9 cellular contexts compared by ENCODE assay signal in genomic region chr14:95196268-95196667, GRCh38. TPM values are rescaled to one million over a fixed set of nuclear protein-coding genes. Genes with fewer than 3 reads are reported as not detected.
DNase-seq lines count a peak whose midpoint lies in the region; ATAC-seq and TF ChIP-seq lines count a peak whose summit lies in the region.
"Had no signal": no experiment of that assay in that cellular context is flagged by ENCODE, and none has a peak within 500 bp of the region (broad histone marks: within the 10 kb centered on the region; RNA-seq: fewer than 3 reads in every experiment).

No MANE protein-coding gene starts in this region.

- no peaks in the 10 kb centered on the region for H3K36me3 Mint-ChIP-seq in neural crest cell (ENCODE audit: low read depth)

- no peaks in the 10 kb centered on the region for H3K27me3 ChIP-seq in adrenal gland
- H3K27me3 ChIP-seq in sigmoid colon = no peaks in the 10 kb centered on the region

- no peaks in the 10 kb centered on the region for H3K9me3 ChIP-seq in adrenal gland (replicated peaks in 1 of 3)
- no peaks in the 10 kb centered on the region for H3K9me3 ChIP-seq in sigmoid colon

- intact Hi-C loops in adrenal gland (cut with DNase I) (loop anchor here in 1 of 2 donors (10.0 kb wide), 1 partner anchor 511 kb away; no protein-coding TSS in a partner anchor), sigmoid colon (cut with DNase I) (no loop called here)

- no peak overlapping the region for H3K4me3 Mint-ChIP-seq in neural crest cell

- TF ChIP-seq POLR2A in adrenal gland (IDR thresholded peaks at IDR 0.05) (no peak), sigmoid colon (IDR thresholded peaks at IDR 0.05) (no peak)

- no peaks in the 10 kb centered on the region for H3K9me3 Mint-ChIP-seq in neural crest cell

- peak; percentile 44 for TF ChIP-seq CTCF in GM12874 (IDR thresholded peaks at IDR 0.05; ENCODE audit: insufficient read depth, low read depth, low read length)
- TF ChIP-seq CTCF in adrenal gland (IDR thresholded peaks at IDR 0.05) = peak; percentile 9 to 56 (median 48)
- peak; percentile 40 for TF ChIP-seq CTCF in neural crest cell (conservative IDR thresholded peaks at IDR 0.05)
- no peak for TF ChIP-seq CTCF in sigmoid colon (IDR thresholded peaks at IDR 0.05)

- WGBS in adrenal gland, 4 donors = 30 to 48% (median 45%) methylated on average over 5 of the region's 5 CpGs
- WGBS in sigmoid colon, 2 donors = 27 to 38% methylated on average over 5 of the region's 5 CpGs

- no peak overlapping the region for H3K4me3 ChIP-seq in adrenal gland
- H3K4me3 ChIP-seq in sigmoid colon = no peak overlapping the region

- no peak for TF ChIP-seq EP300 in sigmoid colon (IDR thresholded peaks at IDR 0.05)

- no peaks in the 10 kb centered on the region for H3K4me1 Mint-ChIP-seq in neural crest cell

- no peak for DNase-seq in adrenal gland
- no peak for DNase-seq in neural crest cell (ENCODE audit: low read depth, low spot score)
- DNase-seq in activated effector memory CD4-positive, alpha-beta T cell treated with Interleukin-2 at 50 U/mL for 16 hours = no peak
- DNase-seq in NCI-H774 (lab: John Stamatoyannopoulos, UW) = no peak
- DNase-seq in sigmoid colon = no peak
- no peak for DNase-seq in activated naive CD4-positive, alpha-beta T cell (lab: John Stamatoyannopoulos, UW)
- DNase-seq: activated CD4-positive, CD25-positive, alpha-beta regulatory T cell had no signal

- ATAC-seq in HG03175 (IDR thresholded peaks at IDR 0.05; ENCODE audit: unreplicated experiment) = peak; percentile 60

- H3K36me3 ChIP-seq in adrenal gland (replicated peaks in 1 of 2) (no peaks in the 10 kb centered on the region), sigmoid colon (no peaks in the 10 kb centered on the region)

- no peaks in the 10 kb centered on the region for H3K4me1 ChIP-seq in adrenal gland (replicated peaks in 1 of 2)
- no peaks in the 10 kb centered on the region for H3K4me1 ChIP-seq in sigmoid colon

- H3K27ac ChIP-seq in adrenal gland = no peak overlapping the region
- H3K27ac ChIP-seq in sigmoid colon = no peak overlapping the region

- H3K27me3 Mint-ChIP-seq in neural crest cell (ENCODE audit: low read depth) = no peaks in the 10 kb centered on the region

- H3K27ac Mint-ChIP-seq in neural crest cell (ENCODE audit: unreplicated experiment) = no peak overlapping the region

RNA-seq across cellular contexts. Expression of gene DICER1, which starts 38.9 kb away (rescaled TPM):
- total RNA-seq in adrenal gland (10 to 100 TPM; 15.3 to 69.4 (median 43.8) TPM), neural crest cell (104 and 115 TPM in 2 replicates), sigmoid colon (10 to 100 TPM; 44.9 to 77.0 (median 51.1) TPM)
- polyA plus RNA-seq in adrenal gland (10 to 100 TPM in 2 of 3 donors, 1 to 10 TPM in 1; 7.1 to 22.8 (median 11.5) TPM), sigmoid colon (10 to 100 TPM in 1 of 3 donors, 1 to 10 TPM in 2; 6.0 to 13.2 (median 7.9) TPM)

Comparison
In these comparisons a context has a peak if more than half of its experiments do, and no peak if none do; other contexts are left out.
1. CTCF ChIP-seq: peak in GM12874 (single experiment), adrenal gland (6 of 6) and neural crest cell (single experiment); none in sigmoid colon (0 of 4).